In the genomic region with DNA sequence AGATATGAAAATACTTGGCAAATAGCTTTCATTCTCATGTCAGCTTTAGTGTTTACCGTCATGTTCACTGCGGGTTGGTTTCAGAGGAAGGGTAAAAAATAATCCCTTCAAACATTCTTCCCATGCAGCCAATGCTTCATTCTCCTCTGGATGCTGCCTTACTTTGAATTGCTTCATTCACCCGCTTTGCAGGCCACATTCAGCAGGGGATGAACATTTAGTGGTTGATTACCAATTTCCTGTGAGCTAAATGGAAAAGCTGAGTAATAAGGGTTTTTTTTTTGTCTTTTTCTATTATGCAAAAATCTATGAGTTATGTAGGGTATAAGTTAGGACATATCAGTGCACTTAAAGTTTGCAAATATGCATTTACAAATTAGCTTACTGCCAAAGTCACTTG, we compare ENCODE assay signal across 13 cellular contexts.
DNase-seq lines count a peak whose midpoint lies in the region; ATAC-seq lines count a peak whose summit lies in the region.
"Had no signal": no experiment of that assay in that cellular context is flagged by ENCODE, and none has a peak within 500 bp of the region (broad histone marks: within the 10 kb centered on the region; RNA-seq: fewer than 3 reads in every experiment).

No MANE protein-coding gene starts in this region.

- no peak overlapping the region for H3K4me3 Mint-ChIP-seq in activated T-cell treated with anti-CD3 and anti-CD28 coated beads, Interleukin-2, amount 50 U/mL, for 4 hours
- no peak overlapping the region for H3K4me3 Mint-ChIP-seq in activated T-helper 1 cell treated with anti-CD3 and anti-CD28 coated beads, Interleukin-12 subunit alpha, Interleukin-12 subunit beta, Interleukin-2, Interleukin-4 antibody, amounts not matched to agents 30 ng/mL and 10 ng/mL and 1 ng/mL, durations not matched to agents 14 hours and 24 hours and 36 hours
- peak overlapping the region; percentile 49 to 58 for H3K4me3 Mint-ChIP-seq in stimulated activated naive B cell treated with anti-CD40 and anti-IgM and Interleukin-4, amounts not matched to agents 10 μg/mL and 1 μg/mL and 100 μg/mL, for 72 hours
- H3K4me3 Mint-ChIP-seq: neural crest cell had no signal

- peak; percentile 34 to 35 for ATAC-seq in activated T-cell treated with anti-CD3 and anti-CD28 coated beads, Interleukin-2, amount 50 U/mL, for 4 hours
- peak; percentile 57 for ATAC-seq in HG03108 (IDR thresholded peaks at IDR 0.05; ENCODE audit: unreplicated experiment)
- ATAC-seq in stimulated activated naive B cell treated with anti-CD40 and anti-IgM and Interleukin-4, amounts not matched to agents 10 μg/mL and 1 μg/mL and 100 μg/mL, for 72 hours (replicated peaks): peak; percentile 77 to 86

- peak overlapping the region; percentile 72 for H3K27ac Mint-ChIP-seq in activated T-helper 1 cell treated with anti-CD3 and anti-CD28 coated beads, Interleukin-12 subunit alpha, Interleukin-12 subunit beta, Interleukin-2, Interleukin-4 antibody, amounts not matched to agents 30 ng/mL and 10 ng/mL and 1 ng/mL, durations not matched to agents 14 hours and 24 hours and 36 hours
- H3K27ac Mint-ChIP-seq in stimulated activated naive B cell treated with anti-CD40 and anti-IgM and Interleukin-4, amounts not matched to agents 10 μg/mL and 1 μg/mL and 100 μg/mL, for 72 hours: peak overlapping the region; percentile 87
- H3K27ac Mint-ChIP-seq: IgD-negative memory B cell had no signal

- H3K9me3 Mint-ChIP-seq in activated T-cell treated with anti-CD3 and anti-CD28 coated beads, Interleukin-2, amount 50 U/mL, for 4 hours: no peaks in the 10 kb centered on the region
- H3K9me3 Mint-ChIP-seq in activated T-helper 1 cell treated with anti-CD3 and anti-CD28 coated beads, Interleukin-12 subunit alpha, Interleukin-12 subunit beta, Interleukin-2, Interleukin-4 antibody, amounts not matched to agents 30 ng/mL and 10 ng/mL and 1 ng/mL, durations not matched to agents 14 hours and 24 hours and 36 hours: peaks cover 4% of the 10 kb centered on the region
- H3K9me3 Mint-ChIP-seq in stimulated activated naive B cell treated with anti-CD40 and anti-IgM and Interleukin-4, amounts not matched to agents 10 μg/mL and 1 μg/mL and 100 μg/mL, for 72 hours: peaks cover 0 to 1% of the 10 kb centered on the region in 2 donors
- H3K9me3 Mint-ChIP-seq: IgD-negative memory B cell, neural crest cell had no signal

- DNase-seq in activated T-cell treated with anti-CD3 and anti-CD28 coated beads, Interleukin-2, amount 50 U/mL, for 4 hours: no peak
- no peak for DNase-seq in activated T-cell treated with anti-CD3 and anti-CD28 coated beads for 4 hours
- no peak for DNase-seq in activated T-helper 1 cell treated with anti-CD3 and anti-CD28 coated beads, Interleukin-12 subunit alpha, Interleukin-12 subunit beta, Interleukin-2, Interleukin-4 antibody, amounts not matched to agents 30 ng/mL and 10 ng/mL and 1 ng/mL, durations not matched to agents 14 hours and 24 hours and 36 hours (ENCODE audit: low spot score)
- peak; percentile 13 for DNase-seq in stimulated activated naive B cell treated with anti-CD40 and anti-IgM and Interleukin-4, amounts not matched to agents 10 μg/mL and 1 μg/mL and 100 μg/mL, for 72 hours
- DNase-seq in NCI-H146 treated with DMSO at 0.1 percent for 48 hours (lab: John Stamatoyannopoulos, UW; ENCODE audit: unreplicated experiment): no peak
- DNase-seq in DMS53 treated with DMSO at 0.1 percent for 48 hours (lab: John Stamatoyannopoulos, UW; ENCODE audit: unreplicated experiment): no peak
- DNase-seq in NCI-H524 (lab: John Stamatoyannopoulos, UW): no peak
- DNase-seq: activated gamma-delta T cell, head of caudate nucleus, SIG-M5 had no signal

- H3K27me3 Mint-ChIP-seq in activated T-cell treated with anti-CD3 and anti-CD28 coated beads, Interleukin-2, amount 50 U/mL, for 4 hours (ENCODE audit: low read depth): no peaks in the 10 kb centered on the region
- peaks cover 3% of the 10 kb centered on the region for H3K27me3 Mint-ChIP-seq in activated T-helper 1 cell treated with anti-CD3 and anti-CD28 coated beads, Interleukin-12 subunit alpha, Interleukin-12 subunit beta, Interleukin-2, Interleukin-4 antibody, amounts not matched to agents 30 ng/mL and 10 ng/mL and 1 ng/mL, durations not matched to agents 14 hours and 24 hours and 36 hours (ENCODE audit: insufficient read depth)
- no peaks in the 10 kb centered on the region for H3K27me3 Mint-ChIP-seq in stimulated activated naive B cell treated with anti-CD40 and anti-IgM and Interleukin-4, amounts not matched to agents 10 μg/mL and 1 μg/mL and 100 μg/mL, for 72 hours
- H3K27me3 Mint-ChIP-seq: IgD-negative memory B cell had no signal

- H3K4me1 Mint-ChIP-seq in activated T-cell treated with anti-CD3 and anti-CD28 coated beads, Interleukin-2, amount 50 U/mL, for 4 hours (ENCODE audit: low read depth): peaks cover 2% of the 10 kb centered on the region
- peaks cover 12% of the 10 kb centered on the region for H3K4me1 Mint-ChIP-seq in activated T-helper 1 cell treated with anti-CD3 and anti-CD28 coated beads, Interleukin-12 subunit alpha, Interleukin-12 subunit beta, Interleukin-2, Interleukin-4 antibody, amounts not matched to agents 30 ng/mL and 10 ng/mL and 1 ng/mL, durations not matched to agents 14 hours and 24 hours and 36 hours (ENCODE audit: low read depth)
- peaks cover 13 to 31% of the 10 kb centered on the region in 2 donors for H3K4me1 Mint-ChIP-seq in stimulated activated naive B cell treated with anti-CD40 and anti-IgM and Interleukin-4, amounts not matched to agents 10 μg/mL and 1 μg/mL and 100 μg/mL, for 72 hours
- H3K4me1 Mint-ChIP-seq: neural crest cell had no signal

- intact Hi-C loops in activated T-helper 1 cell treated with anti-CD3 and anti-CD28 coated beads, Interleukin-12 subunit alpha, Interleukin-12 subunit beta, Interleukin-2, Interleukin-4 antibody, amounts not matched to agents 30 ng/mL and 10 ng/mL and 1 ng/mL, durations not matched to agents 14 hours and 24 hours and 36 hours (cut with micrococcal nuclease): loop anchor here (1.0 to 5.0 kb wide), 3 partner anchors 88 to 151 kb away; no protein-coding TSS in a partner anchor

- no peaks in the 10 kb centered on the region for H3K36me3 Mint-ChIP-seq in activated T-cell treated with anti-CD3 and anti-CD28 coated beads, Interleukin-2, amount 50 U/mL, for 4 hours (ENCODE audit: insufficient read depth)
- no peaks in the 10 kb centered on the region for H3K36me3 Mint-ChIP-seq in activated T-helper 1 cell treated with anti-CD3 and anti-CD28 coated beads, Interleukin-12 subunit alpha, Interleukin-12 subunit beta, Interleukin-2, Interleukin-4 antibody, amounts not matched to agents 30 ng/mL and 10 ng/mL and 1 ng/mL, durations not matched to agents 14 hours and 24 hours and 36 hours (ENCODE audit: low read depth)
- H3K36me3 Mint-ChIP-seq in stimulated activated naive B cell treated with anti-CD40 and anti-IgM and Interleukin-4, amounts not matched to agents 10 μg/mL and 1 μg/mL and 100 μg/mL, for 72 hours: peaks cover 8 to 10% of the 10 kb centered on the region in 2 donors
- H3K36me3 Mint-ChIP-seq: IgD-negative memory B cell had no signal

Comparison
In these comparisons a context has a peak if more than half of its experiments do, and no peak if none do; other contexts are left out.
1. H3K4me3 Mint-ChIP-seq: peak in stimulated activated naive B cell treated with anti-CD40 and anti-IgM and Interleukin-4, amounts not matched to agents 10 μg/mL and 1 μg/mL and 100 μg/mL, for 72 hours (2 of 2); none in activated T-cell treated with anti-CD3 and anti-CD28 coated beads, Interleukin-2, amount 50 U/mL, for 4 hours (single experiment) and activated T-helper 1 cell treated with anti-CD3 and anti-CD28 coated beads, Interleukin-12 subunit alpha, Interleukin-12 subunit beta, Interleukin-2, Interleukin-4 antibody, amounts not matched to agents 30 ng/mL and 10 ng/mL and 1 ng/mL, durations not matched to agents 14 hours and 24 hours and 36 hours (single experiment).
2. Peak in every context shown above with its lines, with median percentiles within 50 percentile points of each other: ATAC-seq.